In genomic region chr9:38968651-38969374, GRCh38 we compare ENCODE assay signal across 7 cellular contexts.
DNase-seq lines count a peak whose midpoint lies in the region; ATAC-seq, FAIRE-seq and TF ChIP-seq lines count a peak whose summit lies in the region.
"Not testable (repeated sequence)": the region's sequence is repeated elsewhere in the genome, so short reads cannot be mapped to it uniquely, and the experiment has no call there.

No MANE protein-coding gene starts in this region.

- TF ChIP-seq EP300 in A549 (IDR thresholded peaks at IDR 0.05); HepG2 (IDR thresholded peaks at IDR 0.05; ENCODE audit: low read depth in 2 of 2, low read length in 2 of 2); HepG2 (CRISPR knock-in tag; IDR thresholded peaks at IDR 0.05; ENCODE audit: borderline replicate concordance): not testable (repeated sequence)

- not testable (repeated sequence) for H2AFZ ChIP-seq in HepG2 (ENCODE audit: low read length)

- H3K4me2 ChIP-seq in A549; HepG2 (ENCODE audit: low read depth, low read length): not testable (repeated sequence)

- not testable (repeated sequence) for H3K36me3 Mint-ChIP-seq in activated naive CD4-positive, alpha-beta T cell treated with anti-CD3 and anti-CD28 coated beads, Interleukin-2, amount 50 U/mL, for 72 hours

- intact Hi-C loops in Panc1 (cut with micrococcal nuclease; ENCODE audit: unreplicated experiment); left ventricle myocardium superior (cut with micrococcal nuclease); HepG2 (cut with micrococcal nuclease; ENCODE audit: unreplicated experiment); sciatic nerve (cut with DNase I): not testable (repeated sequence)

- ATAC-seq in A549, result peak; percentile 90 to 94
- ATAC-seq in Panc1, result peak; percentile 45; the same call in 1 of the 2 replicates
- peak; percentile 28 to 66 for ATAC-seq in activated naive CD4-positive, alpha-beta T cell treated with anti-CD3 and anti-CD28 coated beads, Interleukin-2, amount 50 U/mL, for 72 hours
- peak; percentile 95 for ATAC-seq in foreskin keratinocyte
- ATAC-seq in left ventricle myocardium superior, result peak; percentile 60
- peak; percentile 95 for ATAC-seq in HepG2
- ATAC-seq in sciatic nerve, result peak; percentile 26

- TF ChIP-seq RAD21 in A549 (conservative IDR thresholded peaks at IDR 0.05 in 1 of 2, IDR thresholded peaks at IDR 0.05 in 1 of 2); HepG2 (CRISPR knock-in tag; IDR thresholded peaks at IDR 0.05): not testable (repeated sequence)

- in situ Hi-C loops in Panc1 (cut with HindIII; ENCODE audit: low pct_unique_long_range_greater_than_20kb, low sequenced_read_pairs); HepG2 (cut with HindIII; ENCODE audit: extremely low pct_ligation_motif_present, low pct_unique_long_range_greater_than_20kb): not testable (repeated sequence)

- not testable (repeated sequence) for H3K27me3 ChIP-seq in Panc1 (ENCODE audit: control insufficient read depth, insufficient read depth, low read length); foreskin keratinocyte; HepG2 (ENCODE audit: control insufficient read depth in 1 of 2, insufficient read depth in 2 of 2, low read length in 2 of 2)

- not testable (repeated sequence) for H3K9ac ChIP-seq in HepG2 (ENCODE audit: insufficient read depth, low read depth, low read length)

- CTCF ChIA-PET in A549 (lab: Yijun Ruan, JAX); Panc1 (lab: Charles Lee); HepG2 (lab: Yijun Ruan, JAX; ENCODE audit: low intra/inter-chr PET ratio, low total read pairs): not testable (repeated sequence)

- 9% methylated on average over 6 of the region's 10 CpGs for whole genome bisulfite sequencing in A549 (ENCODE audit: missing lambda C conversion rate)
- WGBS in HepG2 (ENCODE audit: low lambda C conversion rate), result 0% methylated on average over 1 of the region's 10 CpGs

- not testable (repeated sequence) for H3K27ac ChIP-seq in A549; Panc1 (ENCODE audit: low read length); foreskin keratinocyte; HepG2 (ENCODE audit: extremely low read length, insufficient read depth, low read length)

- not testable (repeated sequence) for H3K27ac Mint-ChIP-seq in activated naive CD4-positive, alpha-beta T cell treated with anti-CD3 and anti-CD28 coated beads, Interleukin-2, amount 50 U/mL, for 72 hours

- not testable (repeated sequence) for H3K4me3 ChIP-seq in A549; Panc1 (ENCODE audit: low read depth in 2 of 2, low read length in 2 of 2); HepG2 (replicated peaks in 1 of 3; ENCODE audit: insufficient read depth in 1 of 3, low read depth in 2 of 3, low read length in 3 of 3)

- not testable (repeated sequence) for H4K20me1 ChIP-seq in HepG2 (ENCODE audit: insufficient read depth, low read length)

- not testable (repeated sequence) for H3K9me3 ChIP-seq in A549; Panc1 (ENCODE audit: control insufficient read depth, insufficient read depth, low read depth, low read length); HepG2 (ENCODE audit: low read length)

- not testable (repeated sequence) for TF ChIP-seq POLR2A in A549 (IDR thresholded peaks at IDR 0.05; ENCODE audit: low read length); HepG2 (IDR thresholded peaks at IDR 0.05; ENCODE audit: insufficient read depth in 1 of 2, low read depth in 2 of 2, low read length in 2 of 2)

- not testable (repeated sequence) for TF ChIP-seq CTCF in A549 (IDR thresholded peaks at IDR 0.05); Panc1 (IDR thresholded peaks at IDR 0.05); foreskin keratinocyte (conservative IDR thresholded peaks at IDR 0.05); HepG2 (CRISPR knock-in tag; IDR thresholded peaks at IDR 0.05)

- H3K4me1 ChIP-seq in A549; Panc1 (ENCODE audit: control insufficient read depth, insufficient read depth, low read length); foreskin keratinocyte; HepG2 (ENCODE audit: insufficient read depth, low read length): not testable (repeated sequence)

- not testable (repeated sequence) for H3K36me3 ChIP-seq in Panc1 (ENCODE audit: control insufficient read depth, insufficient read depth, low read length); HepG2 (replicated peaks in 1 of 2; ENCODE audit: control insufficient read depth in 1 of 2, insufficient read depth in 2 of 2, low read length in 2 of 2)

- BruUV-seq in Panc1 (replicated peaks; lab: Mats Ljungman, UMichigan); HepG2 (replicated peaks; lab: Mats Ljungman, UMichigan): not testable (repeated sequence)

- POLR2A ChIA-PET in A549 (lab: Yijun Ruan, JAX); Panc1 (lab: Charles Lee); HepG2 (lab: Yijun Ruan, JAX): not testable (repeated sequence)

- not testable (repeated sequence) for DNase-seq in A549 (ENCODE audit: low read depth in 1 of 2, low spot score in 1 of 2); Panc1 (ENCODE audit: low read depth, low spot score); activated naive CD4-positive, alpha-beta T cell treated with anti-CD3 and anti-CD28 coated beads, Interleukin-2, amount 50 U/mL, for 72 hours (ENCODE audit: low spot score in 2 of 2); foreskin keratinocyte; left ventricle myocardium superior; HepG2 (ENCODE audit: low spot score); sciatic nerve (ENCODE audit: low spot score)

- not testable (repeated sequence) for H3K79me2 ChIP-seq in HepG2 (ENCODE audit: insufficient read depth, low read length)

- not testable (repeated sequence) for H3K9me3 Mint-ChIP-seq in activated naive CD4-positive, alpha-beta T cell treated with anti-CD3 and anti-CD28 coated beads, Interleukin-2, amount 50 U/mL, for 72 hours

- FAIRE-seq in A549 (lab: Jason Lieb, UNC); HepG2 (lab: Jason Lieb, UNC): not testable (repeated sequence)

Comparison
In these comparisons a context has a peak if more than half of its experiments do, and no peak if none do; other contexts are left out.
1. ATAC-seq: peak in every context shown above with its lines; median percentile 95 in foreskin keratinocyte; 95 in HepG2; 92 in A549; 60 in left ventricle myocardium superior; 47 in activated naive CD4-positive, alpha-beta T cell treated with anti-CD3 and anti-CD28 coated beads, Interleukin-2, amount 50 U/mL, for 72 hours; 45 in Panc1; 26 in sciatic nerve.